1 cellular context compared by ENCODE assay signal in genomic region chr7:132516042-132516840, GRCh38.
TF ChIP-seq lines count a peak whose summit lies in the region.

No MANE protein-coding gene starts in this region.

TF ChIP-seq in HEK293, 187 proteins besides CTCF, POLR2A, EP300 and RAD21 (continued from another document):
- TF ChIP-seq ZNF510 (tag by site-specific recombination; IDR thresholded peaks at IDR 0.05; ENCODE audit: insufficient replicate concordance) (peak; percentile 45), ZNF560 (tag by site-specific recombination; IDR thresholded peaks at IDR 0.05; ENCODE audit: borderline replicate concordance) (peak; percentile 52; the same call in 1 of the 2 replicates), SP3 (tag by site-specific recombination; IDR thresholded peaks at IDR 0.05) (no peak), ZNF174 (tag by site-specific recombination; IDR thresholded peaks at IDR 0.05) (no peak), ZNF266 (tag by site-specific recombination; IDR thresholded peaks at IDR 0.05; ENCODE audit: low read depth) (0 out of 2 replicates have a peak, but pooled peaks have one; percentile 36), ZNF311 (tag by site-specific recombination; IDR thresholded peaks at IDR 0.05; ENCODE audit: borderline replicate concordance) (no peak), ZNF138 (tag by site-specific recombination; IDR thresholded peaks at IDR 0.05; ENCODE audit: borderline replicate concordance) (no peak), ZFP37 (tag by site-specific recombination; IDR thresholded peaks at IDR 0.05) (0 out of 2 replicates have a peak, but pooled peaks have one; percentile 25), ZNF335 (tag by site-specific recombination; conservative IDR thresholded peaks at IDR 0.05) (no peak), ZNF37A (tag by site-specific recombination; IDR thresholded peaks at IDR 0.05) (no peak), ZNF600 (tag by site-specific recombination; IDR thresholded peaks at IDR 0.05) (peak; percentile 81), GFI1B (tag by site-specific recombination; IDR thresholded peaks at IDR 0.05) (no peak), ZSCAN30 (tag by site-specific recombination; IDR thresholded peaks at IDR 0.05) (no peak), PRDM10 (tag by site-specific recombination; IDR thresholded peaks at IDR 0.05) (0 out of 2 replicates have a peak, but pooled peaks have one; percentile 15), ZNF426 (tag by site-specific recombination; IDR thresholded peaks at IDR 0.05) (peak; percentile 89), ZNF518A (tag by site-specific recombination; conservative IDR thresholded peaks at IDR 0.05; ENCODE audit: low read depth) (peak; percentile 82), ZNF626 (tag by site-specific recombination; IDR thresholded peaks at IDR 0.05) (no peak), ZNF529 (tag by site-specific recombination; IDR thresholded peaks at IDR 0.05; ENCODE audit: insufficient replicate concordance) (no peak), ZSCAN23 (tag by site-specific recombination; IDR thresholded peaks at IDR 0.05) (no peak), KLF9 (tag by site-specific recombination; IDR thresholded peaks at IDR 0.05; ENCODE audit: low read depth) (no peak), ZNF169 (tag by site-specific recombination; IDR thresholded peaks at IDR 0.05) (no peak), ZNF629 (tag by site-specific recombination; IDR thresholded peaks at IDR 0.05) (no peak), ZNF366 (tag by site-specific recombination; conservative IDR thresholded peaks at IDR 0.05) (0 out of 2 replicates have a peak, but pooled peaks have one; percentile 33), ZNF155 (tag by site-specific recombination; IDR thresholded peaks at IDR 0.05) (no peak), ZNF16 (tag by site-specific recombination; IDR thresholded peaks at IDR 0.05; ENCODE audit: low read depth) (no peak), ZNF791 (tag by site-specific recombination; IDR thresholded peaks at IDR 0.05) (no peak), ZBTB17 (tag by site-specific recombination; IDR thresholded peaks at IDR 0.05) (peak; percentile 71; the same call in 1 of the 2 replicates), ZNF558 (tag by site-specific recombination; IDR thresholded peaks at IDR 0.05) (0 out of 2 replicates have a peak, but pooled peaks have one; percentile 16), ZNF623 (tag by site-specific recombination; IDR thresholded peaks at IDR 0.05) (peak; percentile 64), ZNF555 (tag by site-specific recombination; conservative IDR thresholded peaks at IDR 0.05) (peak; percentile 81)
- TF ChIP-seq, protein P1, sequence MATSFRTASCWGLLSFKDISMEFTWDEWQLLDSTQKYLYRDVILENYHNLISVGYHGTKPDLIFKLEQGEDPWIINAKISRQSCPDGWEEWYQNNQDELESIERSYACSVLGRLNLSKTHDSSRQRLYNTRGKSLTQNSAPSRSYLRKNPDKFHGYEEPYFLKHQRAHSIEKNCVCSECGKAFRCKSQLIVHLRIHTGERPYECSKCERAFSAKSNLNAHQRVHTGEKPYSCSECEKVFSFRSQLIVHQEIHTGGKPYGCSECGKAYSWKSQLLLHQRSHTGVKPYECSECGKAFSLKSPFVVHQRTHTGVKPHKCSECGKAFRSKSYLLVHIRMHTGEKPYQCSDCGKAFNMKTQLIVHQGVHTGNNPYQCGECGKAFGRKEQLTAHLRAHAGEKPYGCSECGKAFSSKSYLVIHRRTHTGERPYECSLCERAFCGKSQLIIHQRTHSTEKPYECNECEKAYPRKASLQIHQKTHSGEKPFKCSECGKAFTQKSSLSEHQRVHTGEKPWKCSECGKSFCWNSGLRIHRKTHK (tag by site-specific recombination; IDR thresholded peaks at IDR 0.05): no peak
- TF ChIP-seq, protein P2, sequence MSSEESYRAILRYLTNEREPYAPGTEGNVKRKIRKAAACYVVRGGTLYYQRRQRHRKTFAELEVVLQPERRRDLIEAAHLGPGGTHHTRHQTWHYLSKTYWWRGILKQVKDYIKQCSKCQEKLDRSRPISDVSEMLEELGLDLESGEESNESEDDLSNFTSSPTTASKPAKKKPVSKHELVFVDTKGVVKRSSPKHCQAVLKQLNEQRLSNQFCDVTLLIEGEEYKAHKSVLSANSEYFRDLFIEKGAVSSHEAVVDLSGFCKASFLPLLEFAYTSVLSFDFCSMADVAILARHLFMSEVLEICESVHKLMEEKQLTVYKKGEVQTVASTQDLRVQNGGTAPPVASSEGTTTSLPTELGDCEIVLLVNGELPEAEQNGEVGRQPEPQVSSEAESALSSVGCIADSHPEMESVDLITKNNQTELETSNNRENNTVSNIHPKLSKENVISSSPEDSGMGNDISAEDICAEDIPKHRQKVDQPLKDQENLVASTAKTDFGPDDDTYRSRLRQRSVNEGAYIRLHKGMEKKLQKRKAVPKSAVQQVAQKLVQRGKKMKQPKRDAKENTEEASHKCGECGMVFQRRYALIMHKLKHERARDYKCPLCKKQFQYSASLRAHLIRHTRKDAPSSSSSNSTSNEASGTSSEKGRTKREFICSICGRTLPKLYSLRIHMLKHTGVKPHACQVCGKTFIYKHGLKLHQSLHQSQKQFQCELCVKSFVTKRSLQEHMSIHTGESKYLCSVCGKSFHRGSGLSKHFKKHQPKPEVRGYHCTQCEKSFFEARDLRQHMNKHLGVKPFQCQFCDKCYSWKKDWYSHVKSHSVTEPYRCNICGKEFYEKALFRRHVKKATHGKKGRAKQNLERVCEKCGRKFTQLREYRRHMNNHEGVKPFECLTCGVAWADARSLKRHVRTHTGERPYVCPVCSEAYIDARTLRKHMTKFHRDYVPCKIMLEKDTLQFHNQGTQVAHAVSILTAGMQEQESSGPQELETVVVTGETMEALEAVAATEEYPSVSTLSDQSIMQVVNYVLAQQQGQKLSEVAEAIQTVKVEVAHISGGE (tag by site-specific recombination; conservative IDR thresholded peaks at IDR 0.05; ENCODE audit: low read depth): peak; percentile 74
- TF ChIP-seq, protein P3, sequence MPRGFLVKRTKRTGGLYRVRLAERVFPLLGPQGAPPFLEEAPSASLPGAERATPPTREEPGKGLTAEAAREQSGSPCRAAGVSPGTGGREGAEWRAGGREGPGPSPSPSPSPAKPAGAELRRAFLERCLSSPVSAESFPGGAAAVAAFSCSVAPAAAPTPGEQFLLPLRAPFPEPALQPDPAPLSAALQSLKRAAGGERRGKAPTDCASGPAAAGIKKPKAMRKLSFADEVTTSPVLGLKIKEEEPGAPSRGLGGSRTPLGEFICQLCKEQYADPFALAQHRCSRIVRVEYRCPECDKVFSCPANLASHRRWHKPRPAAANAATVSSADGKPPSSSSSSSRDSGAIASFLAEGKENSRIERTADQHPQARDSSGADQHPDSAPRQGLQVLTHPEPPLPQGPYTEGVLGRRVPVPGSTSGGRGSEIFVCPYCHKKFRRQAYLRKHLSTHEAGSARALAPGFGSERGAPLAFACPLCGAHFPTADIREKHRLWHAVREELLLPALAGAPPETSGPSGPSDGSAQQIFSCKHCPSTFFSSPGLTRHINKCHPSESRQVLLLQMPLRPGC (tag by site-specific recombination; IDR thresholded peaks at IDR 0.05): 0 out of 2 replicates have a peak, but pooled peaks have one; percentile 43
- TF ChIP-seq, protein P4, sequence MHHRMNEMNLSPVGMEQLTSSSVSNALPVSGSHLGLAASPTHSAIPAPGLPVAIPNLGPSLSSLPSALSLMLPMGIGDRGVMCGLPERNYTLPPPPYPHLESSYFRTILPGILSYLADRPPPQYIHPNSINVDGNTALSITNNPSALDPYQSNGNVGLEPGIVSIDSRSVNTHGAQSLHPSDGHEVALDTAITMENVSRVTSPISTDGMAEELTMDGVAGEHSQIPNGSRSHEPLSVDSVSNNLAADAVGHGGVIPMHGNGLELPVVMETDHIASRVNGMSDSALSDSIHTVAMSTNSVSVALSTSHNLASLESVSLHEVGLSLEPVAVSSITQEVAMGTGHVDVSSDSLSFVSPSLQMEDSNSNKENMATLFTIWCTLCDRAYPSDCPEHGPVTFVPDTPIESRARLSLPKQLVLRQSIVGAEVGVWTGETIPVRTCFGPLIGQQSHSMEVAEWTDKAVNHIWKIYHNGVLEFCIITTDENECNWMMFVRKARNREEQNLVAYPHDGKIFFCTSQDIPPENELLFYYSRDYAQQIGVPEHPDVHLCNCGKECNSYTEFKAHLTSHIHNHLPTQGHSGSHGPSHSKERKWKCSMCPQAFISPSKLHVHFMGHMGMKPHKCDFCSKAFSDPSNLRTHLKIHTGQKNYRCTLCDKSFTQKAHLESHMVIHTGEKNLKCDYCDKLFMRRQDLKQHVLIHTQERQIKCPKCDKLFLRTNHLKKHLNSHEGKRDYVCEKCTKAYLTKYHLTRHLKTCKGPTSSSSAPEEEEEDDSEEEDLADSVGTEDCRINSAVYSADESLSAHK (tag by site-specific recombination; IDR thresholded peaks at IDR 0.05): no peak
TF ChIP-seq in HEK293: peak in this region for 21.
